Comparison of ENCODE assay signal across 27 cellular contexts in the genomic region with DNA sequence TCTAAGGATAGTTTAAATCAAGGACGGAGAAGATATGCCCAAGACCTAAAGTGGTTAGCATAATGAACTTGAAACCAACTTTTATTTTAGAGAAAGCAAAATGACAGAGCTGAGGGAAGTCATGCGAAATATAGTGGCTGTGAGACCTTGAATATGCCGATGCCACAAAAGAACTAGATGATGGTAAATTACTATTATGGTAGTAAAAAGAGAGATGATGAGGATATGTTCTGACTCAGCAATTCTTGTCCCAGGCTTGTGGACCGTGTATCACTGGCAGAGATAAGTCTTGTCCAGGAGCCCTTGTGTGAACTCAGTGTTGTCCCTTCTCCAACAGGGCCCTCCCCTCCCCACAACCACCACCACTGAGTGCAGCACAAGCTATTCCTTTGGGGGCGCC.
"Had no signal": no experiment of that assay in that cellular context is flagged by ENCODE, and none has a peak within 500 bp of the region (broad histone marks: within the 10 kb centered on the region; RNA-seq: fewer than 3 reads in every experiment).

No MANE protein-coding gene starts in this region.

- H3K36me3 ChIP-seq: esophagus muscularis mucosa, lower lobe of right lung, suprapubic skin, tibial artery, upper lobe of right lung had no signal

- H3K79me2 ChIP-seq: parathyroid adenoma had no signal

- H3K27ac ChIP-seq: esophagus muscularis mucosa, foreskin keratinocyte, lower lobe of right lung, parathyroid adenoma, psoas muscle, suprapubic skin, tibial artery, upper lobe of right lung, VCaP had no signal

- H3K27me3 ChIP-seq: esophagus muscularis mucosa, suprapubic skin, tibial artery, upper lobe of right lung had no signal

- DNase-seq: activated CD4-positive, alpha-beta T cell treated with anti-CD3 and anti-CD28 coated beads for 4 hours; activated CD4-positive, alpha-beta T cell treated with anti-CD3 and anti-CD28 coated beads, Interleukin-2, amount 50 U/mL, for 4 hours; activated naive CD4-positive, alpha-beta T cell; activated T-cell treated with anti-CD3 and anti-CD28 coated beads for 4 hours; activated T-cell treated with anti-CD3 and anti-CD28 coated beads, Interleukin-2, amount 50 U/mL, for 72 hours; foreskin keratinocyte; kidney glomerular epithelial cell; lower lobe of right lung; mesenchymal stem cell; naive thymus-derived CD8-positive, alpha-beta T cell; occipital lobe; psoas muscle; stimulated activated CD4-positive, alpha-beta T cell treated with anti-CD3 and anti-CD28 coated beads, Interleukin-15, amount 100 ng/mL, for 24 hours; stimulated activated CD4-positive, alpha-beta T cell treated with anti-CD3 and anti-CD28 coated beads, Interleukin-2, amount 100 ng/mL, for 24 hours; stimulated activated naive CD4-positive, alpha-beta T cell; tibial artery; upper lobe of right lung had no signal

- H3K4me1 Mint-ChIP-seq: central memory CD8-positive, alpha-beta T cell had no signal

- ATAC-seq: activated naive CD4-positive, alpha-beta T cell treated with anti-CD3 and anti-CD28 coated beads, Interleukin-2, amount 50 U/mL, for 72 hours; activated T-cell treated with anti-CD3 and anti-CD28 coated beads, Interleukin-2, amount 50 U/mL, for 72 hours; foreskin keratinocyte; left lobe of liver; lower lobe of right lung; naive thymus-derived CD8-positive, alpha-beta T cell; psoas muscle; upper lobe of right lung had no signal

- H3K27me3 Mint-ChIP-seq: central memory CD8-positive, alpha-beta T cell; dendritic cell treated with granulocyte-macrophage colony-stimulating factor and Interleukin-4, amounts not matched to agents 40 ng/mL and 50 ng/mL, for 4 days had no signal

- H3K9me3 Mint-ChIP-seq: dendritic cell treated with granulocyte-macrophage colony-stimulating factor and Interleukin-4, amounts not matched to agents 40 ng/mL and 50 ng/mL, for 4 days; neural crest cell had no signal

- H2AFZ ChIP-seq: parathyroid adenoma had no signal

- H3K27ac Mint-ChIP-seq: activated naive CD4-positive, alpha-beta T cell treated with anti-CD3 and anti-CD28 coated beads, Interleukin-2, amount 50 U/mL, for 72 hours; activated T-cell treated with anti-CD3 and anti-CD28 coated beads, Interleukin-2, amount 50 U/mL, for 72 hours; dendritic cell treated with granulocyte-macrophage colony-stimulating factor and Interleukin-4, amounts not matched to agents 40 ng/mL and 50 ng/mL, for 4 days had no signal

- H3K36me3 Mint-ChIP-seq: activated naive CD4-positive, alpha-beta T cell treated with anti-CD3 and anti-CD28 coated beads, Interleukin-2, amount 50 U/mL, for 72 hours; naive thymus-derived CD8-positive, alpha-beta T cell had no signal

- H3K4me3 ChIP-seq: esophagus muscularis mucosa, lower lobe of right lung, psoas muscle, suprapubic skin, tibial artery, upper lobe of right lung had no signal

- H3K9me3 ChIP-seq: esophagus muscularis mucosa, lower lobe of right lung, psoas muscle, suprapubic skin, tibial artery, upper lobe of right lung had no signal

- H3K4me3 Mint-ChIP-seq: activated T-cell treated with anti-CD3 and anti-CD28 coated beads, Interleukin-2, amount 50 U/mL, for 72 hours; central memory CD8-positive, alpha-beta T cell; dendritic cell treated with granulocyte-macrophage colony-stimulating factor and Interleukin-4, amounts not matched to agents 40 ng/mL and 50 ng/mL, for 4 days; naive thymus-derived CD8-positive, alpha-beta T cell; neural crest cell had no signal

- H3K4me1 ChIP-seq: esophagus muscularis mucosa, foreskin keratinocyte, lower lobe of right lung, parathyroid adenoma, psoas muscle, suprapubic skin, tibial artery, upper lobe of right lung had no signal

- H3K9ac ChIP-seq: parathyroid adenoma had no signal

- FAIRE-seq: bronchial epithelial cell had no signal
